In genomic region chr1:11099310-11100148, GRCh38 we compare ENCODE assay signal across 8 cellular contexts. TPM values are rescaled to one million over a fixed set of nuclear protein-coding genes. Genes with fewer than 3 reads are reported as not detected.
DNase-seq lines count a peak whose midpoint lies in the region; ATAC-seq and TF ChIP-seq lines count a peak whose summit lies in the region.

TSS of gene EXOSC10 (minus strand) at chr1:11099869. CDS start at chr1:11099831, 38 bp downstream.

- H3K4me3 ChIP-seq in GM12864 (ENCODE audit: low read depth, low read length): peak within 1 kb of the TSS; percentile 100
- H3K4me3 ChIP-seq in adrenal gland: peak within 1 kb of the TSS; percentile 91 to 99 (median 95)
- H3K4me3 ChIP-seq in heart left ventricle: peak within 1 kb of the TSS; percentile 70 to 100 (median 87)
- peak within 1 kb of the TSS; percentile 96 to 99 (median 98) for H3K4me3 ChIP-seq in transverse colon

- peak; percentile 57 for DNase-seq in GM12864 (ENCODE audit: low read depth)
- peak; percentile 18 for DNase-seq in NCI-H1436 treated with DMSO at 0.1 percent for 48 hours (lab: John Stamatoyannopoulos, UW)
- DNase-seq in T-helper 1 cell: peak; percentile 89 to 96 (median 92)
- peak; percentile 86 to 95 (median 93) for DNase-seq in adrenal gland
- DNase-seq in heart left ventricle: peak; percentile 93 to 98 (median 95)
- DNase-seq in pons (ENCODE audit: low spot score): peak; percentile 81
- peak; percentile 96 for DNase-seq in transverse colon

- peak; percentile 92 for ATAC-seq in HG02798 (IDR thresholded peaks at IDR 0.05; ENCODE audit: poor library complexity, unreplicated experiment)
- peak; percentile 94 to 99 (median 98) for ATAC-seq in heart left ventricle

- H3K4me1 ChIP-seq in adrenal gland (replicated peaks in 1 of 2) (peaks cover 0 to 10% of the 10 kb centered on the region in 2 donors), heart left ventricle (peaks cover 0 to 21% (median 13%) of the 10 kb centered on the region in 12 donors), transverse colon (peaks cover 7 to 17% (median 10%) of the 10 kb centered on the region in 4 donors)

- TF ChIP-seq EP300 in transverse colon (IDR thresholded peaks at IDR 0.05; ENCODE audit: low read depth): no peak

- WGBS in adrenal gland, 4 donors: 0 to 1% (median 0%) methylated on average over 26 to 78 of the region's 78 CpGs
- WGBS in heart left ventricle, 4 donors: 0% methylated on average over 45 to 78 of the region's 78 CpGs
- 0 to 1% methylated on average over 9 to 51 of the region's 78 CpGs for WGBS in transverse colon (ENCODE audit: low coverage in 1 of 2), 2 donors

- intact Hi-C loops in adrenal gland (cut with DNase I): loop anchor here in 1 of 2 donors (10.0 kb wide), 1 partner anchor 115 kb away; no protein-coding TSS in a partner anchor
- intact Hi-C loops in heart left ventricle (cut with DNase I): loop anchor here in 1 of 10 donors (5.0 kb wide), 1 partner anchor 82 kb away; no protein-coding TSS in a partner anchor
- intact Hi-C loops in transverse colon (cut with DNase I; ENCODE audit: low total_unique reads): no loop called here

- H3K9me3 ChIP-seq in adrenal gland (replicated peaks in 1 of 3) (no peaks in the 10 kb centered on the region), heart left ventricle (no peaks in the 10 kb centered on the region), transverse colon (no peaks in the 10 kb centered on the region)

- H3K27ac ChIP-seq in adrenal gland (peak within 1 kb of the TSS in 4 of 5 donors; percentile 73 to 90 (median 80)), heart left ventricle (peak within 1 kb of the TSS; percentile 37 to 93 (median 83)), transverse colon (peak within 1 kb of the TSS; percentile 89 to 93 (median 90))

- no peaks in the 10 kb centered on the region for H3K27me3 ChIP-seq in adrenal gland
- H3K27me3 ChIP-seq in heart left ventricle: no peaks in the 10 kb centered on the region
- no peaks in the 10 kb centered on the region for H3K27me3 ChIP-seq in transverse colon

- H3K36me3 ChIP-seq in adrenal gland (replicated peaks in 1 of 2) (peaks cover 0 to 34% of the 10 kb centered on the region in 2 donors), heart left ventricle (peaks cover 0 to 35% (median 31%) of the 10 kb centered on the region in 9 donors), transverse colon (peaks cover 0 to 25% (median 10%) of the 10 kb centered on the region in 4 donors)

- peak in 1 of 2 donors; percentile 42 for TF ChIP-seq POLR2A in adrenal gland (IDR thresholded peaks at IDR 0.05)
- TF ChIP-seq POLR2A in heart left ventricle (IDR thresholded peaks at IDR 0.05): peak in 1 of 2 donors; percentile 63
- peak; percentile 64 for TF ChIP-seq POLR2A in transverse colon (IDR thresholded peaks at IDR 0.05)

- TF ChIP-seq CTCF in GM12864 (IDR thresholded peaks at IDR 0.05; ENCODE audit: low read depth, low read length, missing control alignments) (no peak), adrenal gland (IDR thresholded peaks at IDR 0.05) (no peak), heart left ventricle (IDR thresholded peaks at IDR 0.05) (peak in 1 of 12 donors; percentile 23), transverse colon (IDR thresholded peaks at IDR 0.05) (peak in 1 of 5 experiments; percentile 7)

- in situ Hi-C loops in transverse colon (cut with MboI; ENCODE audit: low pct_ligation_motif_present in 1 of 4, low pct_unique_long_range_greater_than_20kb in 1 of 4, low sequenced_read_pairs in 3 of 4): no loop called here

RNA-seq across cellular contexts. Expression of gene EXOSC10, which starts in this region (rescaled TPM):
- total RNA-seq in adrenal gland: 10 to 100 TPM; 25.5 to 61.9 (median 33.3) TPM
- polyA plus RNA-seq in adrenal gland: 100 to 1,000 TPM in 1 of 3 donors, 10 to 100 TPM in 2; 53.1 to 107 (median 55.9) TPM
- 10 to 100 TPM; 19.4 to 34.8 (median 22.5) TPM for total RNA-seq in heart left ventricle
- 10 to 100 TPM; 16.4 to 24.6 TPM for polyA plus RNA-seq in heart left ventricle
- total RNA-seq in transverse colon: 100 to 1,000 TPM in 1 of 4 donors, 10 to 100 TPM in 3; 43.8 to 113 (median 68.7) TPM

Comparison
In these comparisons a context has a peak if more than half of its experiments do, and no peak if none do; other contexts are left out.
1. Peak in every context shown above with its lines: DNase-seq, ATAC-seq, H3K4me3 ChIP-seq and H3K27ac ChIP-seq.
2. DNase-seq: peak in every context shown above with its lines; median percentile 96 in transverse colon; 95 in heart left ventricle; 93 in adrenal gland; 92 in T-helper 1 cell; 81 in pons; 57 in GM12864; 18 in NCI-H1436 treated with DMSO at 0.1 percent for 48 hours.